8 cellular contexts compared by ENCODE assay signal in the genomic region with DNA sequence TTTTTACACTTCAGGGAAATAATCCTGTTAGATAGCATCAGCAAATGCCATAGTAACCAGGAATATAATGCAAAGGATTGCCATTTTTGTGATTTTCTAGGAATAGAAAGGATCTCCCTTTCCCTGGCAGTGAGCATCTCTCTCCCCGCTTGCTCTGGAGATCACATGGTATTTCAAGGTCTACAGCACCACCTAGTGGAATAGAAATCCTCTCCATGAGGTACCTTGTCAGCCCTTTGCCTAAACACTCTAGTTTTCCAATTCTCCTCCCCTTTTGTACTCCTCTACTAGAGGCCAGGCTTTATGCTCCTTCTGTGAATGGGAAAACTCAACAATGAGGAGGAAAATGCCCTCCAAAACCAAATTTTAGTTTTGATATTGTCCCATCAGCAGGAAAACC.
DNase-seq lines count a peak whose midpoint lies in the region; ATAC-seq and TF ChIP-seq lines count a peak whose summit lies in the region.

No MANE protein-coding gene starts in this region.

- POLR2A ChIA-PET in MCF 10A (lab: Yijun Ruan, JAX), result interaction anchor here (1.4 kb wide), 1 partner anchor 73 kb away, joined by 3 read pairs; no protein-coding TSS in a partner anchor

- DNase-seq in MCF 10A (ENCODE audit: unreplicated experiment) (peak; percentile 46), breast epithelium (ENCODE audit: low spot score in 2 of 2) (no peak), LNCaP clone FGC (ENCODE audit: low read depth) (peak; percentile 26), chondrocyte (ENCODE audit: low spot score) (no peak), type B pancreatic cell (ENCODE audit: extremely low spot score, unreplicated experiment) (no peak)
- no peak for DNase-seq in T-helper 2 cell treated with Interferon-gamma antibody and Interleukin-4, amounts not matched to agents 5 μg/mL and 100 μg/mL, for 36 hours (ENCODE audit: low spot score)

- ATAC-seq in GM21390 (IDR thresholded peaks at IDR 0.05; ENCODE audit: unreplicated experiment), result no peak
- ATAC-seq in HG03354 (IDR thresholded peaks at IDR 0.05; ENCODE audit: poor library complexity, severe bottlenecking, unreplicated experiment), result no peak

- H3K4me3 ChIP-seq in breast epithelium (no peak overlapping the region), LNCaP clone FGC (ENCODE audit: low read depth, low read length) (no peak overlapping the region)

- intact Hi-C loops in MCF 10A (cut with micrococcal nuclease), result no loop called here
- intact Hi-C loops in breast epithelium (cut with DNase I; ENCODE audit: low total_unique reads), result no loop called here

- H3K4me1 Mint-ChIP-seq in MCF 10A (ENCODE audit: insufficient read depth, unreplicated experiment) (no peaks in the 10 kb centered on the region), chondrocyte (ENCODE audit: low read depth) (no peaks in the 10 kb centered on the region), type B pancreatic cell (ENCODE audit: unreplicated experiment) (no peaks in the 10 kb centered on the region)
- H3K4me1 Mint-ChIP-seq in T-helper 2 cell treated with Interferon-gamma antibody and Interleukin-4, amounts not matched to agents 5 μg/mL and 100 μg/mL, for 36 hours (ENCODE audit: low read depth), result no peaks in the 10 kb centered on the region

- H3K27ac ChIP-seq in breast epithelium, result no peak overlapping the region

- CTCF ChIA-PET in MCF 10A (lab: Yijun Ruan, JAX), result no interaction called here

- no peak overlapping the region for H3K4me3 Mint-ChIP-seq in MCF 10A (ENCODE audit: unreplicated experiment)
- no peak overlapping the region for H3K4me3 Mint-ChIP-seq in chondrocyte (ENCODE audit: unreplicated experiment)
- no peak overlapping the region for H3K4me3 Mint-ChIP-seq in type B pancreatic cell
- H3K4me3 Mint-ChIP-seq in T-helper 2 cell treated with Interferon-gamma antibody and Interleukin-4, amounts not matched to agents 5 μg/mL and 100 μg/mL, for 36 hours, result no peak overlapping the region

- H3K27ac Mint-ChIP-seq in MCF 10A (ENCODE audit: low read depth, unreplicated experiment) (no peak overlapping the region), chondrocyte (ENCODE audit: unreplicated experiment) (no peak overlapping the region), type B pancreatic cell (no peak overlapping the region)
- H3K27ac Mint-ChIP-seq in T-helper 2 cell treated with Interferon-gamma antibody and Interleukin-4, amounts not matched to agents 5 μg/mL and 100 μg/mL, for 36 hours, result no peak overlapping the region

- no TSS peak for BruUV-seq in MCF 10A (replicated peaks; lab: Mats Ljungman, UMichigan)

- no peaks in the 10 kb centered on the region for H3K36me3 ChIP-seq in breast epithelium

- peak; percentile 21 for TF ChIP-seq CTCF in MCF 10A (IDR thresholded peaks at IDR 0.05; ENCODE audit: unreplicated experiment)
- TF ChIP-seq CTCF in breast epithelium (IDR thresholded peaks at IDR 0.05), result no peak
- peak; percentile 62 for TF ChIP-seq CTCF in LNCaP clone FGC (IDR thresholded peaks at IDR 0.05; ENCODE audit: control insufficient read depth, extremely low read depth, insufficient read depth)
- peak; percentile 57 for TF ChIP-seq CTCF in chondrocyte (IDR thresholded peaks at IDR 0.05)
- TF ChIP-seq CTCF in type B pancreatic cell (conservative IDR thresholded peaks at IDR 0.05), result peak; percentile 49

- TF ChIP-seq POLR2A in breast epithelium (IDR thresholded peaks at IDR 0.05), result no peak

- H3K36me3 Mint-ChIP-seq in MCF 10A (ENCODE audit: insufficient read depth, unreplicated experiment) (peaks cover 39% of the 10 kb centered on the region), chondrocyte (ENCODE audit: low read depth) (peaks cover 75% of the 10 kb centered on the region), type B pancreatic cell (peaks cover 81% of the 10 kb centered on the region)
- peaks cover 72% of the 10 kb centered on the region for H3K36me3 Mint-ChIP-seq in T-helper 2 cell treated with Interferon-gamma antibody and Interleukin-4, amounts not matched to agents 5 μg/mL and 100 μg/mL, for 36 hours (ENCODE audit: low read depth)

- peaks cover 93 to 95% of the 10 kb centered on the region in 2 donors for H3K9me3 ChIP-seq in breast epithelium

- H3K27me3 Mint-ChIP-seq in MCF 10A (ENCODE audit: insufficient read depth, unreplicated experiment), result no peaks in the 10 kb centered on the region
- no peaks in the 10 kb centered on the region for H3K27me3 Mint-ChIP-seq in chondrocyte (ENCODE audit: low read depth)
- no peaks in the 10 kb centered on the region for H3K27me3 Mint-ChIP-seq in type B pancreatic cell
- H3K27me3 Mint-ChIP-seq in T-helper 2 cell treated with Interferon-gamma antibody and Interleukin-4, amounts not matched to agents 5 μg/mL and 100 μg/mL, for 36 hours (ENCODE audit: low read depth), result no peaks in the 10 kb centered on the region

- no peaks in the 10 kb centered on the region for H3K4me1 ChIP-seq in breast epithelium

- H3K27me3 ChIP-seq in breast epithelium, result no peaks in the 10 kb centered on the region

- H3K9me3 Mint-ChIP-seq in MCF 10A (ENCODE audit: unreplicated experiment), result peaks cover 44% of the 10 kb centered on the region
- peaks cover 77% of the 10 kb centered on the region for H3K9me3 Mint-ChIP-seq in chondrocyte (ENCODE audit: low read depth)
- H3K9me3 Mint-ChIP-seq in type B pancreatic cell, result peaks cover 27% of the 10 kb centered on the region
- peaks cover 57% of the 10 kb centered on the region for H3K9me3 Mint-ChIP-seq in T-helper 2 cell treated with Interferon-gamma antibody and Interleukin-4, amounts not matched to agents 5 μg/mL and 100 μg/mL, for 36 hours

Comparison
In these comparisons a context has a peak if more than half of its experiments do, and no peak if none do; other contexts are left out.
1. DNase-seq: peak in MCF 10A (single experiment) and LNCaP clone FGC (single experiment); none in breast epithelium (0 of 2), chondrocyte (single experiment), type B pancreatic cell (single experiment) and T-helper 2 cell treated with Interferon-gamma antibody and Interleukin-4, amounts not matched to agents 5 μg/mL and 100 μg/mL, for 36 hours (single experiment).
2. CTCF ChIP-seq: peak in MCF 10A (single experiment), LNCaP clone FGC (single experiment), chondrocyte (single experiment) and type B pancreatic cell (single experiment); none in breast epithelium (0 of 3).